33 cellular contexts compared by ENCODE assay signal in genomic region chr2:55487686-55488085, GRCh38.
"Had no signal": no experiment of that assay in that cellular context is flagged by ENCODE, and none has a peak within 500 bp of the region (broad histone marks: within the 10 kb centered on the region; RNA-seq: fewer than 3 reads in every experiment).

No MANE protein-coding gene starts in this region.

- H3K36me3 ChIP-seq: adrenal gland, ascending aorta, brain microvascular endothelial cell, breast epithelium, cardiac muscle cell had no signal

- H3K9me3 ChIP-seq: adrenal gland, ascending aorta, body of pancreas, breast epithelium had no signal

- H3K27ac ChIP-seq: adrenal gland, ascending aorta, body of pancreas, brain microvascular endothelial cell, breast epithelium, cardiac muscle cell had no signal

- ATAC-seq: activated naive CD4-positive, alpha-beta T cell treated with anti-CD3 and anti-CD28 coated beads, Interleukin-2, amount 50 U/mL, for 72 hours; activated naive CD8-positive, alpha-beta T cell treated with anti-CD3 and anti-CD28 coated beads, Interleukin-2, amount 50 U/mL, for 24 hours; activated T-cell treated with anti-CD3 and anti-CD28 coated beads, Interleukin-2, amount 50 U/mL, for 4 hours; activated T-cell treated with anti-CD3 and anti-CD28 coated beads, Interleukin-2, amount 50 U/mL, for 72 hours; activated T-helper 17 cell treated with anti-CD3 and anti-CD28 coated beads, Interleukin-2, amount 50 U/mL, for 72 hours; body of pancreas had no signal

- H3K4me3 ChIP-seq: adrenal gland, ascending aorta, body of pancreas, breast epithelium, cardiac muscle cell had no signal

- FAIRE-seq: astrocyte, bronchial epithelial cell, colon had no signal

- H3K4me1 ChIP-seq: adrenal gland, ascending aorta, body of pancreas, breast epithelium had no signal

- DNase-seq: activated effector memory CD4-positive, alpha-beta T cell treated with anti-CD3 and anti-CD28 coated beads, Interleukin-2, amount 50 U/mL, for 16 hours; activated effector memory CD4-positive, alpha-beta T cell treated with Interleukin-2 at 50 U/mL for 16 hours; activated gamma-delta T cell; activated gamma-delta T cell treated with Interleukin-2 at 50 U/mL for 16 hours; activated naive CD4-positive, alpha-beta T cell; activated naive CD4-positive, alpha-beta T cell treated with anti-CD3 and anti-CD28 coated beads for 36 hours; activated naive CD4-positive, alpha-beta T cell treated with anti-CD3 and anti-CD28 coated beads, Interleukin-2, amount 10 ng/mL, durations not matched to agents 7 days and 5 days; activated naive CD4-positive, alpha-beta T cell treated with anti-CD3 and anti-CD28 coated beads, Interleukin-2, amount 50 U/mL, for 16 hours; activated naive CD4-positive, alpha-beta T cell treated with Interleukin-2 at 50 U/mL for 16 hours; activated naive CD8-positive, alpha-beta T cell treated with anti-CD3 and anti-CD28 coated beads for 36 hours; activated naive CD8-positive, alpha-beta T cell treated with anti-CD3 and anti-CD28 coated beads, Interleukin-2, amount 10 ng/mL, durations not matched to agents 7 days and 5 days; activated naive CD8-positive, alpha-beta T cell treated with anti-CD3 and anti-CD28 coated beads, Interleukin-2, amount 50 U/mL, for 24 hours; activated T-cell treated with anti-CD3 and anti-CD28 coated beads, Interleukin-2, amount 50 U/mL, for 4 hours; activated T-cell treated with anti-CD3 and anti-CD28 coated beads, Interleukin-2, amount 50 U/mL, for 48 hours; activated T-cell treated with anti-CD3 and anti-CD28 coated beads, Interleukin-2, amount 50 U/mL, for 72 hours; adrenal gland; amniotic stem cell; amygdala; anterior cingulate cortex; aorta; body of pancreas; brain microvascular endothelial cell; caudate nucleus; central memory CD4-positive, alpha-beta T cell; cerebellar nuclear complex had no signal

- H3K27me3 ChIP-seq: adrenal gland, ascending aorta, body of pancreas, brain microvascular endothelial cell, breast epithelium, cardiac muscle cell had no signal
